20 cellular contexts compared by ENCODE assay signal in the genomic region with DNA sequence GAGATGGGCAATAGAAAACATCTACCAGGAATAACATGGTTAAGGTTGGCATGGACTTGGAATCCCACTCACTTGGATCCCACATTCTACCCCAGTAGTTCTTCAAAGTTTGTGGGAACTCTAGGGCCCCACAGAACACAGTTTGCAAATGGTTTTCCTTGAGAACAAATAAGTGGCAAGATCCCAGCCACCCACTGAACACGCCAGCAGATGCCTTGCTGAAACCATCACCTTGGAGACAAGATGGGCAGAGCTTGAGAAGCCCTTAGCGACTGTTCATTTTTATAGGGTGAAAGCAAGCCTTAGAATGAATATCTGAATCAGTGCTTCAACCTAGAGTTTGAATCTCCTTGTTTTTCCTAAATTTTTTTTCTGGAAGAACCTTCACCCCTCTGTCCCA.
"Had no signal": no experiment of that assay in that cellular context is flagged by ENCODE, and none has a peak within 500 bp of the region (broad histone marks: within the 10 kb centered on the region; RNA-seq: fewer than 3 reads in every experiment).

No MANE protein-coding gene starts in this region.

- DNase-seq: activated CD4-positive, alpha-beta T cell treated with anti-CD3 and anti-CD28 coated beads for 4 hours; activated CD8-positive, alpha-beta memory T cell treated with anti-CD3 and anti-CD28 coated beads, Interleukin-2, amount 50 U/mL, for 48 hours; activated CD8-positive, alpha-beta T cell treated with anti-CD3 and anti-CD28 coated beads, Interleukin-2, amount 10 ng/mL, durations not matched to agents 7 days and 5 days; activated naive CD4-positive, alpha-beta T cell treated with anti-CD3 and anti-CD28 coated beads, Interleukin-2, amount 50 U/mL, for 16 hours; activated naive CD8-positive, alpha-beta T cell treated with anti-CD3 and anti-CD28 coated beads, Interleukin-2, amount 10 ng/mL, durations not matched to agents 7 days and 5 days; activated T-cell treated with anti-CD3 and anti-CD28 coated beads, Interleukin-2, amount 50 U/mL, for 1 hour; adrenal gland; body of pancreas; KG1; NCI-H1048; NCI-H1930; NCI-H2107; NCI-H446; NCI-H524; Peyer's patch; Right ventricle myocardium superior; SJCRH30; SW 1271 had no signal

- H3K4me3 Mint-ChIP-seq: activated CD8-positive, alpha-beta T cell treated with anti-CD3 and anti-CD28 coated beads, Interleukin-2, amount 10 ng/mL, durations not matched to agents 7 days and 5 days; activated naive CD8-positive, alpha-beta T cell treated with anti-CD3 and anti-CD28 coated beads, Interleukin-2, amount 10 ng/mL, durations not matched to agents 7 days and 5 days; T-helper 1 cell treated with Interleukin-12 subunit alpha and Interleukin-12 subunit beta and Interleukin-4 antibody, amounts not matched to agents 30 μg/mL and 1 μg/mL, for 36 hours had no signal

- ATAC-seq: activated CD4-positive, CD25-positive, alpha-beta regulatory T cell treated with anti-CD3 and anti-CD28 coated beads, Interleukin-2, amount 50 U/mL, for 24 hours; activated CD8-positive, alpha-beta T cell treated with anti-CD3 and anti-CD28 coated beads, Interleukin-2, amount 10 ng/mL, durations not matched to agents 7 days and 5 days; body of pancreas had no signal

- H3K4me1 Mint-ChIP-seq: activated naive CD8-positive, alpha-beta T cell treated with anti-CD3 and anti-CD28 coated beads, Interleukin-2, amount 10 ng/mL, durations not matched to agents 7 days and 5 days had no signal

- H3K27ac Mint-ChIP-seq: activated CD8-positive, alpha-beta T cell treated with anti-CD3 and anti-CD28 coated beads, Interleukin-2, amount 10 ng/mL, durations not matched to agents 7 days and 5 days; activated naive CD8-positive, alpha-beta T cell treated with anti-CD3 and anti-CD28 coated beads, Interleukin-2, amount 10 ng/mL, durations not matched to agents 7 days and 5 days; T-helper 1 cell treated with Interleukin-12 subunit alpha and Interleukin-12 subunit beta and Interleukin-4 antibody, amounts not matched to agents 30 μg/mL and 1 μg/mL, for 36 hours had no signal

- H3K36me3 Mint-ChIP-seq: activated naive CD8-positive, alpha-beta T cell treated with anti-CD3 and anti-CD28 coated beads, Interleukin-2, amount 10 ng/mL, durations not matched to agents 7 days and 5 days had no signal

- H3K9me3 Mint-ChIP-seq: T-helper 1 cell treated with Interleukin-12 subunit alpha and Interleukin-12 subunit beta and Interleukin-4 antibody, amounts not matched to agents 30 μg/mL and 1 μg/mL, for 36 hours had no signal
